35 cellular contexts compared by ENCODE assay signal in genomic region chr20:35529552-35529951, GRCh38. TPM values are rescaled to one million over a fixed set of nuclear protein-coding genes. Genes with fewer than 3 reads are reported as not detected.
"Had no signal": no experiment of that assay in that cellular context is flagged by ENCODE, and none has a peak within 500 bp of the region (broad histone marks: within the 10 kb centered on the region; RNA-seq: fewer than 3 reads in every experiment).

TSS of gene C20orf173 (minus strand) at chr20:35529652. CDS start at chr20:35529373, 279 bp downstream.

- H3K9me3 ChIP-seq: ascending aorta, breast epithelium, colonic mucosa, esophagus squamous epithelium, gastroesophageal sphincter had no signal

- FAIRE-seq: endometrium, endothelial cell of umbilical vein had no signal

- H3K27ac ChIP-seq: ascending aorta, breast epithelium, cardiac muscle cell, colonic mucosa, epithelial cell of prostate, esophagus squamous epithelium, gastroesophageal sphincter had no signal

- H3K27me3 Mint-ChIP-seq: activated CD4-positive, alpha-beta T cell treated with anti-CD3 and anti-CD28 coated beads for 36 hours; activated CD4-positive, alpha-beta T cell treated with anti-CD3 and anti-CD28 coated beads, Interleukin-2, amount 10 ng/mL, durations not matched to agents 24 days and 14 days; activated CD8-positive, alpha-beta T cell treated with anti-CD3 and anti-CD28 coated beads for 36 hours had no signal

- H3K4me3 ChIP-seq: ascending aorta, breast epithelium, cardiac muscle cell, colonic mucosa, esophagus squamous epithelium, gastroesophageal sphincter had no signal

- H3K36me3 ChIP-seq: ascending aorta, breast epithelium, cardiac muscle cell, colonic mucosa, esophagus squamous epithelium, gastroesophageal sphincter had no signal

- H3K27me3 ChIP-seq: ascending aorta, breast epithelium, cardiac muscle cell, colonic mucosa, esophagus squamous epithelium, gastroesophageal sphincter had no signal

- ATAC-seq: activated CD4-positive, alpha-beta T cell treated with anti-CD3 and anti-CD28 coated beads for 36 hours; activated CD8-positive, alpha-beta T cell treated with anti-CD3 and anti-CD28 coated beads for 36 hours; activated naive CD4-positive, alpha-beta T cell treated with anti-CD3 and anti-CD28 coated beads, Interleukin-2, amount 50 U/mL, for 72 hours; activated T-cell treated with anti-CD3 and anti-CD28 coated beads, Interleukin-2, amount 50 U/mL, for 4 hours; gastroesophageal sphincter had no signal

- H3K4me3 Mint-ChIP-seq: activated CD4-positive, alpha-beta T cell treated with anti-CD3 and anti-CD28 coated beads for 36 hours; activated CD4-positive, alpha-beta T cell treated with anti-CD3 and anti-CD28 coated beads, Interleukin-2, amount 10 ng/mL, durations not matched to agents 24 days and 14 days; activated CD8-positive, alpha-beta T cell treated with anti-CD3 and anti-CD28 coated beads for 36 hours; activated naive CD4-positive, alpha-beta T cell treated with anti-CD3 and anti-CD28 coated beads for 36 hours; activated naive CD8-positive, alpha-beta T cell treated with anti-CD3 and anti-CD28 coated beads, Interleukin-2, amount 10 ng/mL, durations not matched to agents 7 days and 5 days; activated T-cell treated with anti-CD3 and anti-CD28 coated beads, Interleukin-2, amount 50 U/mL, for 4 hours; activated T-helper 1 cell treated with anti-CD3 and anti-CD28 coated beads, Interleukin-12 subunit alpha, Interleukin-12 subunit beta, Interleukin-2, Interleukin-4 antibody, amounts not matched to agents 30 ng/mL and 10 ng/mL and 1 ng/mL, durations not matched to agents 14 hours and 24 hours and 36 hours; brain had no signal

- DNase-seq: activated CD4-positive, alpha-beta T cell treated with anti-CD3 and anti-CD28 coated beads for 36 hours; activated CD4-positive, alpha-beta T cell treated with anti-CD3 and anti-CD28 coated beads, Interleukin-2, amount 10 ng/mL, durations not matched to agents 24 days and 14 days; activated CD4-positive, alpha-beta T cell treated with anti-CD3 and anti-CD28 coated beads, Interleukin-2, amount 50 U/mL, for 48 hours; activated CD4-positive, CD25-positive, alpha-beta regulatory T cell; activated CD4-positive, CD25-positive, alpha-beta regulatory T cell treated with anti-CD3 and anti-CD28 coated beads, Interleukin-2, amount 50 U/mL, for 72 hours; activated CD8-positive, alpha-beta memory T cell treated with anti-CD3 and anti-CD28 coated beads for 24 hours; activated CD8-positive, alpha-beta T cell treated with anti-CD3 and anti-CD28 coated beads for 36 hours; activated effector memory CD4-positive, alpha-beta T cell treated with anti-CD3 and anti-CD28 coated beads, Interleukin-2, amount 50 U/mL, for 16 hours; activated naive CD4-positive, alpha-beta T cell treated with anti-CD3 and anti-CD28 coated beads for 36 hours; activated naive CD8-positive, alpha-beta T cell treated with anti-CD3 and anti-CD28 coated beads, Interleukin-2, amount 10 ng/mL, durations not matched to agents 7 days and 5 days; activated T-cell treated with anti-CD3 and anti-CD28 coated beads, Interleukin-2, amount 50 U/mL, for 4 hours; central memory CD4-positive, alpha-beta T cell; cerebellar nuclear complex; colonic mucosa; effector CD8-positive, alpha-beta T cell; esophagus squamous epithelium; foreskin melanocyte; T-helper 2 cell had no signal

- H3K36me3 Mint-ChIP-seq: activated naive CD4-positive, alpha-beta T cell treated with anti-CD3 and anti-CD28 coated beads, Interleukin-2, amount 50 U/mL, for 72 hours had no signal

- H3K4me1 ChIP-seq: ascending aorta, breast epithelium, colonic mucosa, esophagus squamous epithelium, gastroesophageal sphincter had no signal

- H3K27ac Mint-ChIP-seq: activated CD4-positive, alpha-beta T cell treated with anti-CD3 and anti-CD28 coated beads for 36 hours; activated CD4-positive, alpha-beta T cell treated with anti-CD3 and anti-CD28 coated beads, Interleukin-2, amount 10 ng/mL, durations not matched to agents 24 days and 14 days; activated CD8-positive, alpha-beta T cell treated with anti-CD3 and anti-CD28 coated beads for 36 hours; activated naive CD4-positive, alpha-beta T cell treated with anti-CD3 and anti-CD28 coated beads for 36 hours; activated naive CD8-positive, alpha-beta T cell treated with anti-CD3 and anti-CD28 coated beads, Interleukin-2, amount 10 ng/mL, durations not matched to agents 7 days and 5 days; activated T-helper 1 cell treated with anti-CD3 and anti-CD28 coated beads, Interleukin-12 subunit alpha, Interleukin-12 subunit beta, Interleukin-2, Interleukin-4 antibody, amounts not matched to agents 30 ng/mL and 10 ng/mL and 1 ng/mL, durations not matched to agents 14 hours and 24 hours and 36 hours; activated T-helper 2 cell treated with anti-CD3 and anti-CD28 coated beads, Interferon-gamma antibody, Interleukin-2, Interleukin-4, amounts not matched to agents 10 μg/mL and 5 μg/mL and 100 μg/mL, durations not matched to agents 14 hours and 24 hours and 36 hours; brain had no signal

- H3K4me1 Mint-ChIP-seq: activated CD4-positive, alpha-beta T cell treated with anti-CD3 and anti-CD28 coated beads for 36 hours; activated CD4-positive, alpha-beta T cell treated with anti-CD3 and anti-CD28 coated beads, Interleukin-2, amount 10 ng/mL, durations not matched to agents 24 days and 14 days; brain had no signal

- H3K9me3 Mint-ChIP-seq: activated CD4-positive, alpha-beta T cell treated with anti-CD3 and anti-CD28 coated beads, Interleukin-2, amount 10 ng/mL, durations not matched to agents 24 days and 14 days; activated CD8-positive, alpha-beta T cell treated with anti-CD3 and anti-CD28 coated beads for 36 hours; activated naive CD4-positive, alpha-beta T cell treated with anti-CD3 and anti-CD28 coated beads for 36 hours; activated naive CD4-positive, alpha-beta T cell treated with anti-CD3 and anti-CD28 coated beads, Interleukin-2, amount 50 U/mL, for 72 hours; activated naive CD8-positive, alpha-beta T cell treated with anti-CD3 and anti-CD28 coated beads, Interleukin-2, amount 10 ng/mL, durations not matched to agents 7 days and 5 days; activated T-cell treated with anti-CD3 and anti-CD28 coated beads, Interleukin-2, amount 50 U/mL, for 4 hours; activated T-helper 1 cell treated with anti-CD3 and anti-CD28 coated beads, Interleukin-12 subunit alpha, Interleukin-12 subunit beta, Interleukin-2, Interleukin-4 antibody, amounts not matched to agents 30 ng/mL and 10 ng/mL and 1 ng/mL, durations not matched to agents 14 hours and 24 hours and 36 hours; activated T-helper 2 cell treated with anti-CD3 and anti-CD28 coated beads, Interferon-gamma antibody, Interleukin-2, Interleukin-4, amounts not matched to agents 10 μg/mL and 5 μg/mL and 100 μg/mL, durations not matched to agents 14 hours and 24 hours and 36 hours had no signal

RNA-seq across cellular contexts. Expression of gene C20orf173, which starts in this region (rescaled TPM):
- total RNA-seq: activated CD4-positive, alpha-beta T cell treated with anti-CD3 and anti-CD28 coated beads for 36 hours; activated CD4-positive, alpha-beta T cell treated with anti-CD3 and anti-CD28 coated beads, Interleukin-2, amount 10 ng/mL, durations not matched to agents 24 days and 14 days; activated CD8-positive, alpha-beta T cell treated with anti-CD3 and anti-CD28 coated beads for 36 hours; activated naive CD4-positive, alpha-beta T cell treated with anti-CD3 and anti-CD28 coated beads for 36 hours; activated naive CD4-positive, alpha-beta T cell treated with anti-CD3 and anti-CD28 coated beads, Interleukin-2, amount 50 U/mL, for 72 hours; activated naive CD8-positive, alpha-beta T cell treated with anti-CD3 and anti-CD28 coated beads, Interleukin-2, amount 10 ng/mL, durations not matched to agents 7 days and 5 days; activated T-cell treated with anti-CD3 and anti-CD28 coated beads, Interleukin-2, amount 50 U/mL, for 4 hours; activated T-helper 1 cell treated with anti-CD3 and anti-CD28 coated beads, Interleukin-12 subunit alpha, Interleukin-12 subunit beta, Interleukin-2, Interleukin-4 antibody, amounts not matched to agents 30 ng/mL and 10 ng/mL and 1 ng/mL, durations not matched to agents 14 hours and 24 hours and 36 hours; activated T-helper 2 cell treated with anti-CD3 and anti-CD28 coated beads, Interferon-gamma antibody, Interleukin-2, Interleukin-4, amounts not matched to agents 10 μg/mL and 5 μg/mL and 100 μg/mL, durations not matched to agents 14 hours and 24 hours and 36 hours; ascending aorta; breast epithelium; cardiac muscle cell; colonic mucosa; dermis microvascular lymphatic vessel endothelial cell; endothelial cell of umbilical vein; esophagus squamous epithelium; fibroblast of lung; fibroblast of villous mesenchyme; gastroesophageal sphincter; glomerular endothelial cell; T-helper 1 cell treated with Interleukin-12 subunit alpha and Interleukin-12 subunit beta and Interleukin-4 antibody, amounts not matched to agents 30 ng/mL and 1 ng/mL, for 36 hours had no signal
- polyA plus RNA-seq: cardiac muscle cell, endothelial cell of umbilical vein, esophagus, fibroblast of lung had no signal
